In genomic region chr17:82018152-82019041, GRCh38 we compare ENCODE assay signal across 13 cellular contexts. TPM values are rescaled to one million over a fixed set of nuclear protein-coding genes. Genes with fewer than 3 reads are reported as not detected.
A peak's percentile ranks its signal among the peaks of the same experiment; 100 is the strongest.
DNase-seq lines count a peak whose midpoint lies in the region; ATAC-seq and TF ChIP-seq lines count a peak whose summit lies in the region.
"Had no signal": no experiment of that assay in that cellular context is flagged by ENCODE, and none has a peak within 500 bp of the region (broad histone marks: within the 10 kb centered on the region; RNA-seq: fewer than 3 reads in every experiment).

No MANE protein-coding gene starts in this region.

- POLR2A ChIA-PET in activated naive CD8-positive, alpha-beta T cell treated with anti-CD3 and anti-CD28 coated beads, Interleukin-2, amount 10 ng/mL, durations not matched to agents 7 days and 5 days (lab: Charles Lee): interaction anchor here (5.7 kb wide), 1 partner anchor 58 kb away, joined by 39 read pairs; the partner anchor contains the start of gene NOTUM
- POLR2A ChIA-PET in Panc1 (lab: Charles Lee): interaction anchor here (0.6 kb wide), 1 partner anchor 18 kb away, joined by 3 read pairs; no protein-coding TSS in a partner anchor

- H3K4me1 ChIP-seq in Panc1 (ENCODE audit: control insufficient read depth, insufficient read depth, low read length) (peaks cover 30% of the 10 kb centered on the region), skeletal muscle tissue (ENCODE audit: control insufficient read depth in 3 of 3, insufficient read depth in 3 of 3, low read length in 3 of 3) (peaks cover 38 to 51% (median 50%) of the 10 kb centered on the region in 3 donors)

- intact Hi-C loops in Panc1 (cut with micrococcal nuclease; ENCODE audit: unreplicated experiment): no loop called here

- TF ChIP-seq CTCF in Panc1 (IDR thresholded peaks at IDR 0.05): no peak

- H3K27ac ChIP-seq in Panc1 (ENCODE audit: low read length) (0 out of 2 replicates have a peak overlapping the region, but pooled peaks have one; percentile 23), skeletal muscle tissue (ENCODE audit: low read depth, low read length) (peak overlapping the region; percentile 40)
- H3K27ac ChIP-seq: KMS-11, sigmoid colon had no signal

- no peak for DNase-seq in activated naive CD8-positive, alpha-beta T cell treated with anti-CD3 and anti-CD28 coated beads, Interleukin-2, amount 10 ng/mL, durations not matched to agents 7 days and 5 days
- DNase-seq in activated naive CD8-positive, alpha-beta T cell treated with anti-CD3 and anti-CD28 coated beads, Interleukin-2, amount 50 U/mL, for 24 hours: no peak
- no peak for DNase-seq in Panc1 (ENCODE audit: low read depth, low spot score)
- DNase-seq in immature natural killer cell: no peak
- no peak for DNase-seq in superior temporal gyrus (ENCODE audit: extremely low spot score)
- DNase-seq: activated CD4-positive, alpha-beta memory T cell treated with anti-CD3 and anti-CD28 coated beads for 36 hours; activated gamma-delta T cell treated with Interleukin-2 at 50 U/mL for 16 hours; NCI-H1930; sigmoid colon had no signal

- peak overlapping the region in 2 of 3 donors; percentile 20 to 54 for H3K9ac ChIP-seq in skeletal muscle tissue (ENCODE audit: low read depth in 1 of 3, low read length in 3 of 3)
- H3K9ac ChIP-seq: KMS-11 had no signal

- TSS peak; percentile 86 for BruUV-seq in Panc1 (replicated peaks; lab: Mats Ljungman, UMichigan)

- no peaks in the 10 kb centered on the region for H3K27me3 ChIP-seq in Panc1 (ENCODE audit: control insufficient read depth, insufficient read depth, low read length)
- no peaks in the 10 kb centered on the region for H3K27me3 ChIP-seq in skeletal muscle tissue (ENCODE audit: control insufficient read depth in 3 of 3, insufficient read depth in 3 of 3, low read length in 3 of 3)
- H3K27me3 ChIP-seq: sigmoid colon had no signal

- H3K36me3 ChIP-seq in Panc1 (ENCODE audit: control insufficient read depth, insufficient read depth, low read length) (no peaks in the 10 kb centered on the region; the same call in 1 of the 2 replicates), skeletal muscle tissue (ENCODE audit: control insufficient read depth in 3 of 3, insufficient read depth in 3 of 3, low read length in 3 of 3) (no peaks in the 10 kb centered on the region)

- no peaks in the 10 kb centered on the region for H3K27me3 Mint-ChIP-seq in activated naive CD8-positive, alpha-beta T cell treated with anti-CD3 and anti-CD28 coated beads, Interleukin-2, amount 10 ng/mL, durations not matched to agents 7 days and 5 days
- H3K27me3 Mint-ChIP-seq in activated naive CD8-positive, alpha-beta T cell treated with anti-CD3 and anti-CD28 coated beads, Interleukin-2, amount 50 U/mL, for 24 hours: no peaks in the 10 kb centered on the region
- peaks cover 2 to 5% (median 4%) of the 10 kb centered on the region in 3 donors for H3K27me3 Mint-ChIP-seq in immature natural killer cell (ENCODE audit: low read depth in 3 of 3)
- H3K27me3 Mint-ChIP-seq: activated CD4-positive, alpha-beta memory T cell treated with anti-CD3 and anti-CD28 coated beads for 36 hours; stimulated activated naive CD8-positive, alpha-beta T cell treated with anti-CD3 and anti-CD28 coated beads, Interleukin-15, Interleukin-2, amounts not matched to agents 100 ng/mL and 50 ng/mL, for 24 hours had no signal

- no peaks in the 10 kb centered on the region for H3K9me3 Mint-ChIP-seq in activated naive CD8-positive, alpha-beta T cell treated with anti-CD3 and anti-CD28 coated beads, Interleukin-2, amount 10 ng/mL, durations not matched to agents 7 days and 5 days
- no peaks in the 10 kb centered on the region for H3K9me3 Mint-ChIP-seq in activated naive CD8-positive, alpha-beta T cell treated with anti-CD3 and anti-CD28 coated beads, Interleukin-2, amount 50 U/mL, for 24 hours
- H3K9me3 Mint-ChIP-seq in immature natural killer cell: no peaks in the 10 kb centered on the region
- H3K9me3 Mint-ChIP-seq: activated CD4-positive, alpha-beta memory T cell treated with anti-CD3 and anti-CD28 coated beads for 36 hours; stimulated activated naive CD8-positive, alpha-beta T cell treated with anti-CD3 and anti-CD28 coated beads, Interleukin-15, Interleukin-2, amounts not matched to agents 100 ng/mL and 50 ng/mL, for 24 hours; T-helper 2 cell treated with Interferon-gamma antibody and Interleukin-4, amounts not matched to agents 5 μg/mL and 100 μg/mL, for 36 hours had no signal

- H3K4me1 Mint-ChIP-seq in activated naive CD8-positive, alpha-beta T cell treated with anti-CD3 and anti-CD28 coated beads, Interleukin-2, amount 10 ng/mL, durations not matched to agents 7 days and 5 days: peaks cover 9% of the 10 kb centered on the region
- H3K4me1 Mint-ChIP-seq in activated naive CD8-positive, alpha-beta T cell treated with anti-CD3 and anti-CD28 coated beads, Interleukin-2, amount 50 U/mL, for 24 hours: peaks cover 7% of the 10 kb centered on the region
- H3K4me1 Mint-ChIP-seq in immature natural killer cell: peaks cover 10 to 14% of the 10 kb centered on the region in 2 donors

- no peak overlapping the region for H3K4me3 Mint-ChIP-seq in activated naive CD8-positive, alpha-beta T cell treated with anti-CD3 and anti-CD28 coated beads, Interleukin-2, amount 10 ng/mL, durations not matched to agents 7 days and 5 days
- H3K4me3 Mint-ChIP-seq in activated naive CD8-positive, alpha-beta T cell treated with anti-CD3 and anti-CD28 coated beads, Interleukin-2, amount 50 U/mL, for 24 hours: no peak overlapping the region
- H3K4me3 Mint-ChIP-seq in immature natural killer cell: no peak overlapping the region
- H3K4me3 Mint-ChIP-seq: activated CD4-positive, alpha-beta memory T cell treated with anti-CD3 and anti-CD28 coated beads for 36 hours; stimulated activated naive CD8-positive, alpha-beta T cell treated with anti-CD3 and anti-CD28 coated beads, Interleukin-15, Interleukin-2, amounts not matched to agents 100 ng/mL and 50 ng/mL, for 24 hours; T-helper 2 cell treated with Interferon-gamma antibody and Interleukin-4, amounts not matched to agents 5 μg/mL and 100 μg/mL, for 36 hours had no signal

- ATAC-seq in activated naive CD8-positive, alpha-beta T cell treated with anti-CD3 and anti-CD28 coated beads, Interleukin-2, amount 10 ng/mL, durations not matched to agents 7 days and 5 days (ENCODE audit: low read depth): no peak
- no peak for ATAC-seq in activated naive CD8-positive, alpha-beta T cell treated with anti-CD3 and anti-CD28 coated beads, Interleukin-2, amount 50 U/mL, for 24 hours
- ATAC-seq in Panc1: no peak

- CTCF ChIA-PET in Panc1 (lab: Charles Lee): interaction anchor here (5.3 kb wide), 1 partner anchor 57 kb away, joined by 37 read pairs; the partner anchor contains the start of gene NOTUM

- H3K4me3 ChIP-seq in Panc1 (ENCODE audit: low read depth in 2 of 2, low read length in 2 of 2) (no peak overlapping the region), skeletal muscle tissue (ENCODE audit: low read length in 3 of 3) (peak overlapping the region in 1 of 3 donors; percentile 2)
- H3K4me3 ChIP-seq: sigmoid colon had no signal

- in situ Hi-C loops in Panc1 (cut with HindIII; ENCODE audit: low pct_unique_long_range_greater_than_20kb, low sequenced_read_pairs): no loop called here

- H3K9me3 ChIP-seq in Panc1 (ENCODE audit: control insufficient read depth, insufficient read depth, low read depth, low read length) (no peaks in the 10 kb centered on the region), skeletal muscle tissue (ENCODE audit: control insufficient read depth in 3 of 3, low read length in 3 of 3) (no peaks in the 10 kb centered on the region)
- H3K9me3 ChIP-seq: sigmoid colon had no signal

- peak overlapping the region; percentile 15 for H3K27ac Mint-ChIP-seq in activated naive CD8-positive, alpha-beta T cell treated with anti-CD3 and anti-CD28 coated beads, Interleukin-2, amount 10 ng/mL, durations not matched to agents 7 days and 5 days
- no peak overlapping the region for H3K27ac Mint-ChIP-seq in activated naive CD8-positive, alpha-beta T cell treated with anti-CD3 and anti-CD28 coated beads, Interleukin-2, amount 50 U/mL, for 24 hours
- H3K27ac Mint-ChIP-seq in immature natural killer cell: no peak overlapping the region
- H3K27ac Mint-ChIP-seq: activated CD4-positive, alpha-beta memory T cell treated with anti-CD3 and anti-CD28 coated beads for 36 hours; stimulated activated naive CD8-positive, alpha-beta T cell treated with anti-CD3 and anti-CD28 coated beads, Interleukin-15, Interleukin-2, amounts not matched to agents 100 ng/mL and 50 ng/mL, for 24 hours; T-helper 2 cell treated with Interferon-gamma antibody and Interleukin-4, amounts not matched to agents 5 μg/mL and 100 μg/mL, for 36 hours had no signal

- H3K36me3 Mint-ChIP-seq in activated naive CD8-positive, alpha-beta T cell treated with anti-CD3 and anti-CD28 coated beads, Interleukin-2, amount 10 ng/mL, durations not matched to agents 7 days and 5 days: no peaks in the 10 kb centered on the region
- peaks cover 4% of the 10 kb centered on the region for H3K36me3 Mint-ChIP-seq in activated naive CD8-positive, alpha-beta T cell treated with anti-CD3 and anti-CD28 coated beads, Interleukin-2, amount 50 U/mL, for 24 hours (ENCODE audit: low read depth)
- H3K36me3 Mint-ChIP-seq in immature natural killer cell: no peaks in the 10 kb centered on the region
- H3K36me3 Mint-ChIP-seq: activated CD4-positive, alpha-beta memory T cell treated with anti-CD3 and anti-CD28 coated beads for 36 hours had no signal

RNA-seq across cellular contexts. Expression of gene CENPX, which starts 4.3 kb away (rescaled TPM):
- 10 to 100 TPM; 62.0 to 64.7 TPM for total RNA-seq in activated naive CD8-positive, alpha-beta T cell treated with anti-CD3 and anti-CD28 coated beads, Interleukin-2, amount 10 ng/mL, durations not matched to agents 7 days and 5 days
- total RNA-seq in Panc1 (2021; ENCODE audit: unreplicated experiment): 187 TPM
- polyA plus RNA-seq in Panc1 (2012; ENCODE audit: insufficient read length): 198 TPM
- total RNA-seq in skeletal muscle tissue: 20.9 TPM
- 100 to 1,000 TPM in 2 of 3 donors, 10 to 100 TPM in 1; 70.0 to 104 (median 100) TPM for polyA plus RNA-seq in immature natural killer cell

RNA-seq across cellular contexts. Expression of gene LRRC45, which starts 4.7 kb away (rescaled TPM):
- 10 to 100 TPM; 41.6 to 45.1 TPM for total RNA-seq in activated naive CD8-positive, alpha-beta T cell treated with anti-CD3 and anti-CD28 coated beads, Interleukin-2, amount 10 ng/mL, durations not matched to agents 7 days and 5 days
- total RNA-seq in Panc1 (2021; ENCODE audit: unreplicated experiment) (29.9 TPM), skeletal muscle tissue (7.8 TPM)
- 27.6 TPM for polyA plus RNA-seq in Panc1 (2012; ENCODE audit: insufficient read length)
- 1 to 10 TPM; 4.7 to 9.9 (median 5.2) TPM for polyA plus RNA-seq in immature natural killer cell

RNA-seq across cellular contexts. Expression of gene RAC3, which starts 13.1 kb away (rescaled TPM):
- total RNA-seq in activated naive CD8-positive, alpha-beta T cell treated with anti-CD3 and anti-CD28 coated beads, Interleukin-2, amount 10 ng/mL, durations not matched to agents 7 days and 5 days: 1 to 10 TPM; 6.7 to 7.6 TPM
- 39.4 TPM for total RNA-seq in Panc1 (2021; ENCODE audit: unreplicated experiment)
- 84.7 TPM for polyA plus RNA-seq in Panc1 (2012; ENCODE audit: insufficient read length)
- total RNA-seq in skeletal muscle tissue: 8.4 TPM
- polyA plus RNA-seq in immature natural killer cell: not detected

RNA-seq across cellular contexts. Expression of gene DCXR, which starts 19.1 kb away (rescaled TPM):
- 100 to 1,000 TPM; 110 to 115 TPM for total RNA-seq in activated naive CD8-positive, alpha-beta T cell treated with anti-CD3 and anti-CD28 coated beads, Interleukin-2, amount 10 ng/mL, durations not matched to agents 7 days and 5 days
- total RNA-seq in Panc1 (2021; ENCODE audit: unreplicated experiment) (128 TPM), skeletal muscle tissue (20.4 TPM)
- polyA plus RNA-seq in Panc1 (2012; ENCODE audit: insufficient read length): 148 TPM
- polyA plus RNA-seq in immature natural killer cell: 100 to 1,000 TPM; 144 to 242 (median 165) TPM

RNA-seq across cellular contexts. Expression of gene RFNG, which starts 33.2 kb away (rescaled TPM):
- 10 to 100 TPM; 28.7 to 28.8 TPM for total RNA-seq in activated naive CD8-positive, alpha-beta T cell treated with anti-CD3 and anti-CD28 coated beads, Interleukin-2, amount 10 ng/mL, durations not matched to agents 7 days and 5 days
- total RNA-seq in Panc1 (2021; ENCODE audit: unreplicated experiment) (43.4 TPM), skeletal muscle tissue (16.7 TPM)
- 54.6 TPM for polyA plus RNA-seq in Panc1 (2012; ENCODE audit: insufficient read length)
- 1 to 10 TPM; 2.2 to 3.7 (median 3.2) TPM for polyA plus RNA-seq in immature natural killer cell
